ENCODE assay signal across 8 cellular contexts in the genomic region with DNA sequence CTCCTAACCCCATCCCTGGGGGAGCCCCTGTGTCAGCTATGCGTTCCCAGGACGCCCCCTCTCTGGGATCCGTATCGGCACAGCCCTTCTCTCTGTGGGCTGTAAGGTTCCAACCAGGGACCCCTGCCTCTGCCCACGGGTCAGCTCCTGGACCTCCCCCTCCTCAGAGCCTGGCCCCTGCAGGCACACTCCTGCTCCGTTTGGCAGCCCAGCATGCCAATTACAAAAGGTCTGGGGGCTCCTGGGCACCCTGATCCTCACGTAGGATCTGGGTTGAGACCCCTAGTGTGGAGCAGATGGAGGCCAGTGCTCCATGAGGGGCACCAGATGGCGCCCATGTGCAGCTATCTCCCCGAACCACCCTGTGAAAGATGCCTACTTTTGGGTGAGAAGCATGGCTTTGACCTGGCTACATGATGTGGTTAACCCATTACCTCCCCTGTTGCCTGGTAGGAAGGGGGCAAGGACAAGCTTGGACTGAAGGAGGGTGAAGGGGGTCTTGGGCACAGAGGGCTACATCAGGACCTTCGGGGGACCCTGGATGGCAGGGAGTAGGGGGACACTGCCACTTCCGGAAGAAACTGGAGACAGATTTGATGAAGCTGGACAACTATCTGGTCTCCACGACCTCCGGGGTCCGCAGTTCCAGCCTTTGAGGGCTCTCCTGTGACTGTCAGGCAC. TPM values are rescaled to one million over a fixed set of nuclear protein-coding genes. Genes with fewer than 3 reads are reported as not detected.
DNase-seq lines count a peak whose midpoint lies in the region; ATAC-seq and TF ChIP-seq lines count a peak whose summit lies in the region.
"Had no signal": no experiment of that assay in that cellular context is flagged by ENCODE, and none has a peak within 500 bp of the region (broad histone marks: within the 10 kb centered on the region; RNA-seq: fewer than 3 reads in every experiment).

No MANE protein-coding gene starts in this region.

- H3K36me3 Mint-ChIP-seq in activated T-helper 2 cell treated with anti-CD3 and anti-CD28 coated beads, Interferon-gamma antibody, Interleukin-2, Interleukin-4, amounts not matched to agents 10 μg/mL and 5 μg/mL and 100 μg/mL, durations not matched to agents 14 hours and 24 hours and 36 hours (ENCODE audit: low read depth), result peaks cover 13% of the 10 kb centered on the region

- H3K4me3 ChIP-seq in LNCaP clone FGC (ENCODE audit: low read depth, low read length), result no peak overlapping the region

- H3K4me1 Mint-ChIP-seq in activated T-helper 2 cell treated with anti-CD3 and anti-CD28 coated beads, Interferon-gamma antibody, Interleukin-2, Interleukin-4, amounts not matched to agents 10 μg/mL and 5 μg/mL and 100 μg/mL, durations not matched to agents 14 hours and 24 hours and 36 hours (ENCODE audit: low read depth), result peaks cover 9% of the 10 kb centered on the region

- intact Hi-C loops in activated T-helper 2 cell treated with anti-CD3 and anti-CD28 coated beads, Interferon-gamma antibody, Interleukin-2, Interleukin-4, amounts not matched to agents 10 μg/mL and 5 μg/mL and 100 μg/mL, durations not matched to agents 14 hours and 24 hours and 36 hours (cut with micrococcal nuclease), result loop anchor here (5.0 kb wide), 3 partner anchors 90 to 170 kb away; no protein-coding TSS in a partner anchor
- intact Hi-C loops in left colon (cut with DNase I, micrococcal nuclease), result no loop called here

- peak overlapping the region; percentile 85 for H3K27ac Mint-ChIP-seq in activated T-helper 2 cell treated with anti-CD3 and anti-CD28 coated beads, Interferon-gamma antibody, Interleukin-2, Interleukin-4, amounts not matched to agents 10 μg/mL and 5 μg/mL and 100 μg/mL, durations not matched to agents 14 hours and 24 hours and 36 hours

- DNase-seq in GM10266 (ENCODE audit: extremely low spot score) (peak; percentile 53), LNCaP clone FGC (ENCODE audit: low read depth) (no peak), left colon (no peak)
- no peak for DNase-seq in activated T-helper 2 cell treated with anti-CD3 and anti-CD28 coated beads, Interferon-gamma antibody, Interleukin-2, Interleukin-4, amounts not matched to agents 10 μg/mL and 5 μg/mL and 100 μg/mL, durations not matched to agents 14 hours and 24 hours and 36 hours (ENCODE audit: low spot score)

- H3K27me3 Mint-ChIP-seq in activated T-helper 2 cell treated with anti-CD3 and anti-CD28 coated beads, Interferon-gamma antibody, Interleukin-2, Interleukin-4, amounts not matched to agents 10 μg/mL and 5 μg/mL and 100 μg/mL, durations not matched to agents 14 hours and 24 hours and 36 hours (ENCODE audit: low read depth), result no peaks in the 10 kb centered on the region

- ATAC-seq in left colon (peak; percentile 8), HG03280 (IDR thresholded peaks at IDR 0.05; ENCODE audit: unreplicated experiment) (no peak), GM18873 (IDR thresholded peaks at IDR 0.05; ENCODE audit: low FRiP score, unreplicated experiment) (no peak), HG03520 (IDR thresholded peaks at IDR 0.05; ENCODE audit: unreplicated experiment) (no peak)

- H3K9me3 Mint-ChIP-seq in activated T-helper 2 cell treated with anti-CD3 and anti-CD28 coated beads, Interferon-gamma antibody, Interleukin-2, Interleukin-4, amounts not matched to agents 10 μg/mL and 5 μg/mL and 100 μg/mL, durations not matched to agents 14 hours and 24 hours and 36 hours, result no peaks in the 10 kb centered on the region

- TF ChIP-seq CTCF in GM10266 (IDR thresholded peaks at IDR 0.05; ENCODE audit: control insufficient read depth, insufficient read depth, low read depth, missing control alignments), result peak; percentile 36
- peak; percentile 47 for TF ChIP-seq CTCF in LNCaP clone FGC (IDR thresholded peaks at IDR 0.05; ENCODE audit: control insufficient read depth, extremely low read depth, insufficient read depth)

- H3K4me3 Mint-ChIP-seq in activated T-helper 2 cell treated with anti-CD3 and anti-CD28 coated beads, Interferon-gamma antibody, Interleukin-2, Interleukin-4, amounts not matched to agents 10 μg/mL and 5 μg/mL and 100 μg/mL, durations not matched to agents 14 hours and 24 hours and 36 hours (ENCODE audit: low read depth), result no peak overlapping the region

RNA-seq across cellular contexts. Expression of a gene that starts 9.0 kb away (rescaled TPM):
- total RNA-seq in activated T-helper 2 cell treated with anti-CD3 and anti-CD28 coated beads, Interferon-gamma antibody, Interleukin-2, Interleukin-4, amounts not matched to agents 10 μg/mL and 5 μg/mL and 100 μg/mL, durations not matched to agents 14 hours and 24 hours and 36 hours, result not detected in 2 replicates
- 10 to 100 TPM in 1 of 2 donors, under 1 TPM in 1; 0.61 to 26.8 TPM for total RNA-seq in left colon
- total RNA-seq: T-helper 2 cell treated with Interferon-gamma antibody and Interleukin-4, amounts not matched to agents 100 ng/mL and 5 ng/mL, for 36 hours had no signal

RNA-seq across cellular contexts. Expression of a gene that starts 43.5 kb away (rescaled TPM):
- total RNA-seq in activated T-helper 2 cell treated with anti-CD3 and anti-CD28 coated beads, Interferon-gamma antibody, Interleukin-2, Interleukin-4, amounts not matched to agents 10 μg/mL and 5 μg/mL and 100 μg/mL, durations not matched to agents 14 hours and 24 hours and 36 hours, result 0.55 and 0.85 TPM in 2 replicates
- 100 to 1,000 TPM; 142 to 145 TPM for total RNA-seq in left colon

Comparison
In these comparisons a context has a peak if more than half of its experiments do, and no peak if none do; other contexts are left out.
1. RNA of a gene that starts 43.5 kb away (total RNA-seq): 142 to 145 TPM in left colon; 0.55 to 0.85 TPM in activated T-helper 2 cell treated with anti-CD3 and anti-CD28 coated beads, Interferon-gamma antibody, Interleukin-2, Interleukin-4, amounts not matched to agents 10 μg/mL and 5 μg/mL and 100 μg/mL, durations not matched to agents 14 hours and 24 hours and 36 hours; every median in the first group is over 10 times any median in the second.